Comparison of ENCODE assay signal across 9 cellular contexts in genomic region chr4:134200811-134201215, GRCh38. TPM values are rescaled to one million over a fixed set of nuclear protein-coding genes. Genes with fewer than 3 reads are reported as not detected.
DNase-seq lines count a peak whose midpoint lies in the region; ATAC-seq and TF ChIP-seq lines count a peak whose summit lies in the region.
"Had no signal": no experiment of that assay in that cellular context is flagged by ENCODE, and none has a peak within 500 bp of the region (broad histone marks: within the 10 kb centered on the region; RNA-seq: fewer than 3 reads in every experiment).

No MANE protein-coding gene starts in this region.

- H3K27me3 ChIP-seq in left ventricle myocardium inferior (ENCODE audit: low read depth): peaks cover 16% of the 10 kb centered on the region
- H3K27me3 ChIP-seq in sigmoid colon: no peaks in the 10 kb centered on the region

- TF ChIP-seq CTCF in WTC11 (IDR thresholded peaks at IDR 0.05): no peak
- no peak for TF ChIP-seq CTCF in left ventricle myocardium inferior (IDR thresholded peaks at IDR 0.05; ENCODE audit: borderline replicate concordance)
- TF ChIP-seq CTCF in sigmoid colon (IDR thresholded peaks at IDR 0.05): no peak

- peaks cover 27% of the 10 kb centered on the region for H3K4me1 ChIP-seq in left ventricle myocardium inferior
- H3K4me1 ChIP-seq in sigmoid colon: peaks cover 0 to 34% (median 11%) of the 10 kb centered on the region in 4 donors

- intact Hi-C loops in left ventricle myocardium inferior (cut with micrococcal nuclease) (no loop called here), sigmoid colon (cut with DNase I) (no loop called here)

- peak overlapping the region; percentile 81 for H3K27ac ChIP-seq in left ventricle myocardium inferior (replicated peaks)
- peak overlapping the region; percentile 58 to 81 (median 72) for H3K27ac ChIP-seq in sigmoid colon

- DNase-seq in EH (ENCODE audit: low read depth) (peak; percentile 48), WTC11 (ENCODE audit: low spot score) (no peak), left ventricle myocardium inferior (no peak), sigmoid colon (peak; percentile 55), mesenteric fat pad (ENCODE audit: low spot score) (no peak)

- no peak for TF ChIP-seq EP300 in sigmoid colon (IDR thresholded peaks at IDR 0.05)

- peak overlapping the region; percentile 68 for H3K4me3 Mint-ChIP-seq in WTC11

- CTCF ChIA-PET in WTC11 (lab: Charles Lee): no interaction called here

- H3K27me3 Mint-ChIP-seq in WTC11 (ENCODE audit: low read depth): peaks cover 13% of the 10 kb centered on the region

- no peak for TF ChIP-seq POLR2A in sigmoid colon (IDR thresholded peaks at IDR 0.05)

- H3K36me3 Mint-ChIP-seq in WTC11: peaks cover 12% of the 10 kb centered on the region

- peaks cover 13% of the 10 kb centered on the region for H3K9me3 Mint-ChIP-seq in WTC11

- peaks cover 33% of the 10 kb centered on the region for H3K4me1 Mint-ChIP-seq in WTC11

- ATAC-seq in WTC11 (peak; percentile 12), HG03565 (IDR thresholded peaks at IDR 0.05; ENCODE audit: unreplicated experiment) (no peak), HG03025 (IDR thresholded peaks at IDR 0.05; ENCODE audit: low FRiP score, unreplicated experiment) (no peak), HG03342 (IDR thresholded peaks at IDR 0.05; ENCODE audit: unreplicated experiment) (no peak)

- H3K9me3 ChIP-seq in left ventricle myocardium inferior (replicated peaks) (peaks cover 6% of the 10 kb centered on the region), sigmoid colon (no peaks in the 10 kb centered on the region)

- 81 to 88% methylated on average over 10 of the region's 10 CpGs for WGBS in sigmoid colon, 2 donors

- no peak overlapping the region; the same call in 1 of the 2 replicates for H3K27ac Mint-ChIP-seq in WTC11

- no peaks in the 10 kb centered on the region for H3K36me3 ChIP-seq in left ventricle myocardium inferior
- H3K36me3 ChIP-seq in sigmoid colon: no peaks in the 10 kb centered on the region

- POLR2A ChIA-PET in WTC11 (lab: Charles Lee): no interaction called here

- peak overlapping the region; percentile 71 for H3K4me3 ChIP-seq in left ventricle myocardium inferior
- H3K4me3 ChIP-seq in sigmoid colon: peak overlapping the region; percentile 48 to 80 (median 62)

TF ChIP-seq in WTC11, 78 proteins besides CTCF, POLR2A, EP300 and RAD21:
- no peak for TF ChIP-seq JAZF1 (CRISPR knock-in tag; IDR thresholded peaks at IDR 0.05)
- TF ChIP-seq ZNF396 (CRISPR knock-in tag; IDR thresholded peaks at IDR 0.05; ENCODE audit: borderline replicate concordance): no peak
- TF ChIP-seq AFF4 (CRISPR knock-in tag; IDR thresholded peaks at IDR 0.05; ENCODE audit: borderline replicate concordance): no peak
- TF ChIP-seq NR1H2 (CRISPR knock-in tag; IDR thresholded peaks at IDR 0.05): no peak
- no peak for TF ChIP-seq TP53 (CRISPR knock-in tag; IDR thresholded peaks at IDR 0.05)
TF ChIP-seq in WTC11: peak in this region for 0.

RNA-seq across cellular contexts. Expression of gene PABPC4L, which starts 0.8 kb away (rescaled TPM):
- 3.6 to 4.1 TPM (median 3.8 TPM) in 3 replicates for total RNA-seq in WTC11 (2021)
- 0.66 TPM for total RNA-seq in left ventricle myocardium inferior
- total RNA-seq in sigmoid colon: 1 to 10 TPM in 3 of 4 donors, under 1 TPM in 1; 0.82 to 1.8 (median 1.6) TPM
- polyA plus RNA-seq in sigmoid colon: under 1 TPM in 1 of 3 donors, not detected in 2; 0.20 TPM
- 1.3 TPM for total RNA-seq in mesenteric fat pad
- total RNA-seq: HT1080 had no signal

Comparison
In these comparisons a context has a peak if more than half of its experiments do, and no peak if none do; other contexts are left out.
1. DNase-seq: peak in EH (single experiment) and sigmoid colon (single experiment); none in WTC11 (single experiment), left ventricle myocardium inferior (single experiment) and mesenteric fat pad (single experiment).